Comparison of ENCODE assay signal across 16 cellular contexts in genomic region chr13:43698743-43699142, GRCh38.
DNase-seq lines count a peak whose midpoint lies in the region; ATAC-seq, FAIRE-seq and TF ChIP-seq lines count a peak whose summit lies in the region.
"Had no signal": no experiment of that assay in that cellular context is flagged by ENCODE, and none has a peak within 500 bp of the region (broad histone marks: within the 10 kb centered on the region; RNA-seq: fewer than 3 reads in every experiment).

No MANE protein-coding gene starts in this region.

- no peak for TF ChIP-seq RAD21 in SK-N-SH (IDR thresholded peaks at IDR 0.05; ENCODE audit: low read length)

- TF ChIP-seq EP300 in SK-N-SH (IDR thresholded peaks at IDR 0.05; ENCODE audit: borderline replicate concordance in 1 of 2, low read depth in 1 of 2, low read length in 1 of 2): no peak

- H3F3A ChIP-seq in SK-N-SH (replicated peaks; ENCODE audit: insufficient read depth): peaks cover 11% of the 10 kb centered on the region

- H3K9me3 ChIP-seq in AG04450 (ENCODE audit: control insufficient read depth, insufficient read depth, low read length) (no peaks in the 10 kb centered on the region), SK-N-SH (no peaks in the 10 kb centered on the region), mucosa of descending colon (no peaks in the 10 kb centered on the region)
- H3K9me3 ChIP-seq: upper lobe of left lung had no signal

- no peaks in the 10 kb centered on the region for H3K36me3 Mint-ChIP-seq in activated T-cell treated with anti-CD3 and anti-CD28 coated beads, Interleukin-2, amount 50 U/mL, for 4 hours (ENCODE audit: insufficient read depth)
- no peaks in the 10 kb centered on the region for H3K36me3 Mint-ChIP-seq in activated naive CD4-positive, alpha-beta T cell treated with anti-CD3 and anti-CD28 coated beads, Interleukin-2, amount 10 ng/mL, durations not matched to agents 7 days and 5 days

- H3K4me2 ChIP-seq in SK-N-SH: no peak overlapping the region

- H3K4me1 ChIP-seq in SK-N-SH (ENCODE audit: control insufficient read depth in 1 of 2, insufficient read depth in 2 of 2, low read depth in 1 of 2, low read length in 1 of 2) (no peaks in the 10 kb centered on the region), mucosa of descending colon (ENCODE audit: low read depth) (no peaks in the 10 kb centered on the region)
- H3K4me1 ChIP-seq: upper lobe of left lung had no signal

- DNase-seq in AG04450 (ENCODE audit: low read depth, low spot score) (peak; percentile 16), SK-N-SH (no peak), fibroblast of mammary gland (ENCODE audit: low read depth) (peak; percentile 88), mucosa of descending colon (no peak), GM12892 (ENCODE audit: insufficient read length) (no peak)
- no peak for DNase-seq in activated T-cell treated with anti-CD3 and anti-CD28 coated beads, Interleukin-2, amount 50 U/mL, for 4 hours
- DNase-seq in activated naive CD4-positive, alpha-beta T cell treated with anti-CD3 and anti-CD28 coated beads, Interleukin-2, amount 10 ng/mL, durations not matched to agents 7 days and 5 days: no peak
- DNase-seq: activated CD4-positive, alpha-beta T cell treated with anti-CD3 and anti-CD28 coated beads for 48 hours; DMS 273 treated with DMSO at 0.1 percent for 48 hours; kidney; NCI-H345; upper lobe of left lung had no signal

- intact Hi-C loops in mucosa of descending colon (cut with DNase I, micrococcal nuclease): no loop called here

- H3K4me1 Mint-ChIP-seq in activated T-cell treated with anti-CD3 and anti-CD28 coated beads, Interleukin-2, amount 50 U/mL, for 4 hours (ENCODE audit: low read depth): no peaks in the 10 kb centered on the region
- H3K4me1 Mint-ChIP-seq in activated naive CD4-positive, alpha-beta T cell treated with anti-CD3 and anti-CD28 coated beads, Interleukin-2, amount 10 ng/mL, durations not matched to agents 7 days and 5 days: no peaks in the 10 kb centered on the region
- H3K4me1 Mint-ChIP-seq: central memory CD8-positive, alpha-beta T cell; neural crest cell had no signal

- no peak overlapping the region for H3K4me3 Mint-ChIP-seq in activated T-cell treated with anti-CD3 and anti-CD28 coated beads, Interleukin-2, amount 50 U/mL, for 4 hours
- H3K4me3 Mint-ChIP-seq in activated naive CD4-positive, alpha-beta T cell treated with anti-CD3 and anti-CD28 coated beads, Interleukin-2, amount 10 ng/mL, durations not matched to agents 7 days and 5 days: no peak overlapping the region
- H3K4me3 Mint-ChIP-seq: central memory CD8-positive, alpha-beta T cell; neural crest cell had no signal

- ATAC-seq in mucosa of descending colon (peak; percentile 34), HG03520 (IDR thresholded peaks at IDR 0.05; ENCODE audit: unreplicated experiment) (no peak)
- ATAC-seq in activated T-cell treated with anti-CD3 and anti-CD28 coated beads, Interleukin-2, amount 50 U/mL, for 4 hours: no peak
- ATAC-seq: Panc1 had no signal

- no peaks in the 10 kb centered on the region for H3K27me3 ChIP-seq in AG04450 (ENCODE audit: control insufficient read depth, insufficient read depth, low read length)
- H3K27me3 ChIP-seq in SK-N-SH (ENCODE audit: insufficient read depth): no peaks in the 10 kb centered on the region
- H3K27me3 ChIP-seq: upper lobe of left lung had no signal

- CTCF ChIA-PET in AG04450 (lab: Charles Lee): no interaction called here
- CTCF ChIA-PET in SK-N-SH (lab: Yijun Ruan, JAX): no interaction called here
- CTCF ChIA-PET in activated naive CD4-positive, alpha-beta T cell treated with anti-CD3 and anti-CD28 coated beads, Interleukin-2, amount 10 ng/mL, durations not matched to agents 7 days and 5 days (lab: Charles Lee): no interaction called here

- no peaks in the 10 kb centered on the region for H3K36me3 ChIP-seq in SK-N-SH (replicated peaks in 1 of 2; ENCODE audit: control insufficient read depth in 1 of 2, insufficient read depth in 2 of 2, low read length in 1 of 2)
- no peaks in the 10 kb centered on the region for H3K36me3 ChIP-seq in mucosa of descending colon (ENCODE audit: low read depth)
- H3K36me3 ChIP-seq: upper lobe of left lung had no signal

- no peaks in the 10 kb centered on the region; the same call in 1 of the 2 replicates for H3K9me2 ChIP-seq in SK-N-SH

- H3K9ac ChIP-seq in SK-N-SH: no peak overlapping the region

- H3K4me3 ChIP-seq in AG04450 (ENCODE audit: low read depth, low read length): no peak overlapping the region
- H3K4me3 ChIP-seq in SK-N-SH (ENCODE audit: low read depth in 2 of 2, low read length in 1 of 2): no peak overlapping the region
- H3K4me3 ChIP-seq in fibroblast of mammary gland (ENCODE audit: control insufficient read depth, low read depth, low read length): no peak overlapping the region
- H3K4me3 ChIP-seq in mucosa of descending colon: no peak overlapping the region
- H3K4me3 ChIP-seq: upper lobe of left lung had no signal

- no peaks in the 10 kb centered on the region for H3K9me3 Mint-ChIP-seq in activated T-cell treated with anti-CD3 and anti-CD28 coated beads, Interleukin-2, amount 50 U/mL, for 4 hours
- no peaks in the 10 kb centered on the region for H3K9me3 Mint-ChIP-seq in activated naive CD4-positive, alpha-beta T cell treated with anti-CD3 and anti-CD28 coated beads, Interleukin-2, amount 10 ng/mL, durations not matched to agents 7 days and 5 days
- H3K9me3 Mint-ChIP-seq: central memory CD8-positive, alpha-beta T cell; neural crest cell had no signal

- TF ChIP-seq POLR2A in GM12892 (IDR thresholded peaks at IDR 0.05; ENCODE audit: low read depth, low read length): no peak

- 36% methylated on average over 2 of the region's 2 CpGs for WGBS in SK-N-SH (ENCODE audit: low lambda C conversion rate)

- no peak overlapping the region for H3K27ac Mint-ChIP-seq in activated naive CD4-positive, alpha-beta T cell treated with anti-CD3 and anti-CD28 coated beads, Interleukin-2, amount 10 ng/mL, durations not matched to agents 7 days and 5 days

- POLR2A ChIA-PET in AG04450 (lab: Yijun Ruan, JAX) (no interaction called here), SK-N-SH (lab: Yijun Ruan, JAX) (no interaction called here)

- H2AFZ ChIP-seq in SK-N-SH (ENCODE audit: low read depth): no peak overlapping the region

- peaks cover 14% of the 10 kb centered on the region for H3K27me3 Mint-ChIP-seq in activated T-cell treated with anti-CD3 and anti-CD28 coated beads, Interleukin-2, amount 50 U/mL, for 4 hours (ENCODE audit: low read depth)
- H3K27me3 Mint-ChIP-seq in activated naive CD4-positive, alpha-beta T cell treated with anti-CD3 and anti-CD28 coated beads, Interleukin-2, amount 10 ng/mL, durations not matched to agents 7 days and 5 days: peaks cover 3% of the 10 kb centered on the region

- H3K27ac ChIP-seq in AG04450 (ENCODE audit: low read depth, low read length) (peak overlapping the region; percentile 4), SK-N-SH (ENCODE audit: low read depth in 2 of 2, low read length in 1 of 2) (peak overlapping the region in 1 of 2 experiments; percentile 42; a peak in 1 of 4 replicates)
- H3K27ac ChIP-seq: upper lobe of left lung had no signal

- TF ChIP-seq CTCF in AG04450 (IDR thresholded peaks at IDR 0.05; ENCODE audit: low read depth, low read length): no peak
- TF ChIP-seq CTCF in SK-N-SH (IDR thresholded peaks at IDR 0.05): no peak
- TF ChIP-seq CTCF in fibroblast of mammary gland (conservative IDR thresholded peaks at IDR 0.05; ENCODE audit: control insufficient read depth, insufficient read depth, low read depth, low read length): no peak
- TF ChIP-seq CTCF in mucosa of descending colon (IDR thresholded peaks at IDR 0.05): no peak

- no peaks in the 10 kb centered on the region for H4K20me1 ChIP-seq in SK-N-SH (ENCODE audit: insufficient read depth)

- FAIRE-seq in GM12892 (lab: Jason Lieb, UNC): no peak

- no peaks in the 10 kb centered on the region for H3K79me2 ChIP-seq in SK-N-SH (ENCODE audit: insufficient read depth)

TF ChIP-seq in SK-N-SH, 30 proteins besides CTCF, POLR2A, EP300 and RAD21:
- TF ChIP-seq FOSL2 (IDR thresholded peaks at IDR 0.05; ENCODE audit: borderline replicate concordance, low read depth) (peak; percentile 24; the same call in 1 of the 2 replicates), POLR2AphosphoS5 (IDR thresholded peaks at IDR 0.05; ENCODE audit: low read depth, low read length) (no peak), MAX (IDR thresholded peaks at IDR 0.05; ENCODE audit: low read depth) (0 out of 2 replicates have a peak, but pooled peaks have one; percentile 18), FOXM1 (IDR thresholded peaks at IDR 0.05; ENCODE audit: low read depth) (no peak), REST (IDR thresholded peaks at IDR 0.05; ENCODE audit: low read depth, low read length) (no peak)

Comparison
In these comparisons a context has a peak if more than half of its experiments do, and no peak if none do; other contexts are left out.
1. DNase-seq: peak in AG04450 (single experiment) and fibroblast of mammary gland (single experiment); none in SK-N-SH (single experiment), mucosa of descending colon (0 of 3), GM12892 (single experiment), activated T-cell treated with anti-CD3 and anti-CD28 coated beads, Interleukin-2, amount 50 U/mL, for 4 hours (single experiment) and activated naive CD4-positive, alpha-beta T cell treated with anti-CD3 and anti-CD28 coated beads, Interleukin-2, amount 10 ng/mL, durations not matched to agents 7 days and 5 days (single experiment).